19 cellular contexts compared by ENCODE assay signal in genomic region chr14:88452231-88452630, GRCh38.
DNase-seq lines count a peak whose midpoint lies in the region; ATAC-seq and TF ChIP-seq lines count a peak whose summit lies in the region.
"Had no signal": no experiment of that assay in that cellular context is flagged by ENCODE, and none has a peak within 500 bp of the region (broad histone marks: within the 10 kb centered on the region; RNA-seq: fewer than 3 reads in every experiment).

No MANE protein-coding gene starts in this region.

- TF ChIP-seq CTCF in BE2C (IDR thresholded peaks at IDR 0.05; ENCODE audit: low read depth, low read length) (peak; percentile 4; the same call in 1 of the 2 replicates), GM23338 (conservative IDR thresholded peaks at IDR 0.05; ENCODE audit: low read depth in 2 of 2) (peak; percentile 48 to 54), OCI-LY7 (conservative IDR thresholded peaks at IDR 0.05; ENCODE audit: low read length) (peak; percentile 42; the same call in 1 of the 2 replicates), foreskin keratinocyte (conservative IDR thresholded peaks at IDR 0.05) (peak; percentile 3), chondrocyte (IDR thresholded peaks at IDR 0.05) (no peak)

- CTCF ChIA-PET in OCI-LY7 (lab: Charles Lee; ENCODE audit: unreplicated experiment): no interaction called here

- peak; percentile 35 for DNase-seq in BE2C
- DNase-seq in GM23338 (ENCODE audit: low spot score): peak; percentile 47
- no peak for DNase-seq in OCI-LY7 (ENCODE audit: low spot score)
- no peak for DNase-seq in foreskin keratinocyte
- DNase-seq in SHP77 treated with DMSO at 0.1 percent for 48 hours (lab: John Stamatoyannopoulos, UW): no peak
- no peak for DNase-seq in chondrocyte (ENCODE audit: low spot score)
- no peak for DNase-seq in activated T-helper 1 cell treated with anti-CD3 and anti-CD28 coated beads, Interleukin-12 subunit alpha, Interleukin-12 subunit beta, Interleukin-2, Interleukin-4 antibody, amounts not matched to agents 30 ng/mL and 10 ng/mL and 1 ng/mL, durations not matched to agents 14 hours and 24 hours and 36 hours (ENCODE audit: low spot score)
- no peak for DNase-seq in DMS 273 (lab: John Stamatoyannopoulos, UW; ENCODE audit: unreplicated experiment)
- DNase-seq: COR-L47, GF-D8, Karpas-422, MG63, NCI-H1092, NCI-H1436 treated with DMSO at 0.1 percent for 48 hours, NCI-H2029, NCI-H345, NCI-H524 treated with DMSO at 0.1 percent for 48 hours, Right ventricle myocardium superior had no signal

- peaks cover 3% of the 10 kb centered on the region; the same call in 1 of the 3 replicates for H3K9me3 Mint-ChIP-seq in GM23338
- peaks cover 21% of the 10 kb centered on the region for H3K9me3 Mint-ChIP-seq in chondrocyte (ENCODE audit: low read depth)
- peaks cover 14% of the 10 kb centered on the region for H3K9me3 Mint-ChIP-seq in activated T-helper 1 cell treated with anti-CD3 and anti-CD28 coated beads, Interleukin-12 subunit alpha, Interleukin-12 subunit beta, Interleukin-2, Interleukin-4 antibody, amounts not matched to agents 30 ng/mL and 10 ng/mL and 1 ng/mL, durations not matched to agents 14 hours and 24 hours and 36 hours

- H3K36me3 Mint-ChIP-seq in GM23338 (ENCODE audit: low read depth): peaks cover 29% of the 10 kb centered on the region
- H3K36me3 Mint-ChIP-seq in chondrocyte (ENCODE audit: low read depth): peaks cover 42% of the 10 kb centered on the region
- peaks cover 2% of the 10 kb centered on the region for H3K36me3 Mint-ChIP-seq in activated T-helper 1 cell treated with anti-CD3 and anti-CD28 coated beads, Interleukin-12 subunit alpha, Interleukin-12 subunit beta, Interleukin-2, Interleukin-4 antibody, amounts not matched to agents 30 ng/mL and 10 ng/mL and 1 ng/mL, durations not matched to agents 14 hours and 24 hours and 36 hours (ENCODE audit: low read depth)

- no peak overlapping the region for H3K27ac Mint-ChIP-seq in GM23338
- no peak overlapping the region for H3K27ac Mint-ChIP-seq in chondrocyte (ENCODE audit: unreplicated experiment)
- H3K27ac Mint-ChIP-seq in activated T-helper 1 cell treated with anti-CD3 and anti-CD28 coated beads, Interleukin-12 subunit alpha, Interleukin-12 subunit beta, Interleukin-2, Interleukin-4 antibody, amounts not matched to agents 30 ng/mL and 10 ng/mL and 1 ng/mL, durations not matched to agents 14 hours and 24 hours and 36 hours: no peak overlapping the region

- H3K9me3 ChIP-seq in BE2C: no peaks in the 10 kb centered on the region
- H3K9me3 ChIP-seq in OCI-LY7 (ENCODE audit: low read length): no peaks in the 10 kb centered on the region
- H3K9me3 ChIP-seq: MG63 had no signal

- H3K9me2 ChIP-seq in GM23338 (ENCODE audit: insufficient read depth) (peaks cover 11% of the 10 kb centered on the region), OCI-LY7 (ENCODE audit: insufficient read depth, low read length) (no peaks in the 10 kb centered on the region; the same call in 1 of the 2 replicates)

- H3K4me1 ChIP-seq in BE2C: no peaks in the 10 kb centered on the region
- H3K4me1 ChIP-seq in GM23338 (ENCODE audit: insufficient read depth): no peaks in the 10 kb centered on the region
- H3K4me1 ChIP-seq in OCI-LY7 (ENCODE audit: insufficient read depth, low read length, poor library complexity, severe bottlenecking): no peaks in the 10 kb centered on the region
- no peaks in the 10 kb centered on the region for H3K4me1 ChIP-seq in foreskin keratinocyte

- no peaks in the 10 kb centered on the region for H3K27me3 ChIP-seq in BE2C
- no peaks in the 10 kb centered on the region for H3K27me3 ChIP-seq in GM23338 (ENCODE audit: insufficient read depth)
- no peaks in the 10 kb centered on the region for H3K27me3 ChIP-seq in foreskin keratinocyte
- H3K27me3 ChIP-seq: MG63 had no signal

- POLR2A ChIA-PET in OCI-LY7 (lab: Charles Lee): no interaction called here

- H3K27ac ChIP-seq in GM23338 (ENCODE audit: low read depth) (no peak overlapping the region), OCI-LY7 (ENCODE audit: low read depth, low read length, poor library complexity, severe bottlenecking) (no peak overlapping the region), foreskin keratinocyte (no peak overlapping the region)

- peaks cover 5% of the 10 kb centered on the region for H3K27me3 Mint-ChIP-seq in GM23338 (ENCODE audit: insufficient read depth, low read depth, poor library complexity)
- H3K27me3 Mint-ChIP-seq in chondrocyte (ENCODE audit: low read depth): no peaks in the 10 kb centered on the region
- no peaks in the 10 kb centered on the region for H3K27me3 Mint-ChIP-seq in activated T-helper 1 cell treated with anti-CD3 and anti-CD28 coated beads, Interleukin-12 subunit alpha, Interleukin-12 subunit beta, Interleukin-2, Interleukin-4 antibody, amounts not matched to agents 30 ng/mL and 10 ng/mL and 1 ng/mL, durations not matched to agents 14 hours and 24 hours and 36 hours (ENCODE audit: insufficient read depth)
- H3K27me3 Mint-ChIP-seq: IgD-negative memory B cell had no signal

- H4K20me1 ChIP-seq in GM23338 (replicated peaks; ENCODE audit: insufficient read depth) (no peaks in the 10 kb centered on the region), OCI-LY7 (ENCODE audit: insufficient read depth, low read length) (no peaks in the 10 kb centered on the region)

- BruUV-seq in OCI-LY7 (replicated peaks; lab: Mats Ljungman, UMichigan): no TSS peak

- H2AFZ ChIP-seq in GM23338: no peak overlapping the region
- no peak overlapping the region for H2AFZ ChIP-seq in OCI-LY7 (ENCODE audit: low read length)

- H3K36me3 ChIP-seq in BE2C (no peaks in the 10 kb centered on the region), GM23338 (ENCODE audit: insufficient read depth) (no peaks in the 10 kb centered on the region), OCI-LY7 (ENCODE audit: insufficient read depth, low read length) (no peaks in the 10 kb centered on the region)
- H3K36me3 ChIP-seq: MG63 had no signal

- intact Hi-C loops in OCI-LY7 (cut with micrococcal nuclease; ENCODE audit: unreplicated experiment): no loop called here
- intact Hi-C loops in activated T-helper 1 cell treated with anti-CD3 and anti-CD28 coated beads, Interleukin-12 subunit alpha, Interleukin-12 subunit beta, Interleukin-2, Interleukin-4 antibody, amounts not matched to agents 30 ng/mL and 10 ng/mL and 1 ng/mL, durations not matched to agents 14 hours and 24 hours and 36 hours (cut with micrococcal nuclease): no loop called here

- H3F3A ChIP-seq in GM23338 (replicated peaks; ENCODE audit: low read depth): no peaks in the 10 kb centered on the region

- H3K79me2 ChIP-seq in GM23338 (replicated peaks; ENCODE audit: insufficient read depth): no peaks in the 10 kb centered on the region
- no peaks in the 10 kb centered on the region for H3K79me2 ChIP-seq in OCI-LY7 (ENCODE audit: insufficient read depth, low read depth, low read length)

- H3K4me1 Mint-ChIP-seq in GM23338 (no peaks in the 10 kb centered on the region), chondrocyte (ENCODE audit: low read depth) (no peaks in the 10 kb centered on the region)
- H3K4me1 Mint-ChIP-seq in activated T-helper 1 cell treated with anti-CD3 and anti-CD28 coated beads, Interleukin-12 subunit alpha, Interleukin-12 subunit beta, Interleukin-2, Interleukin-4 antibody, amounts not matched to agents 30 ng/mL and 10 ng/mL and 1 ng/mL, durations not matched to agents 14 hours and 24 hours and 36 hours (ENCODE audit: low read depth): no peaks in the 10 kb centered on the region

- ATAC-seq in GM23338 (no peak), foreskin keratinocyte (no peak)

- H3K4me2 ChIP-seq in GM23338 (no peak overlapping the region), OCI-LY7 (ENCODE audit: low read length) (no peak overlapping the region)

- H3K4me3 ChIP-seq in BE2C (ENCODE audit: low read depth, low read length) (no peak overlapping the region), GM23338 (no peak overlapping the region), OCI-LY7 (ENCODE audit: low read depth, low read length, poor library complexity, severe bottlenecking) (no peak overlapping the region)
- H3K4me3 ChIP-seq: MG63 had no signal

- no peak overlapping the region for H3K4me3 Mint-ChIP-seq in GM23338
- H3K4me3 Mint-ChIP-seq in chondrocyte (ENCODE audit: unreplicated experiment): no peak overlapping the region
- no peak overlapping the region for H3K4me3 Mint-ChIP-seq in activated T-helper 1 cell treated with anti-CD3 and anti-CD28 coated beads, Interleukin-12 subunit alpha, Interleukin-12 subunit beta, Interleukin-2, Interleukin-4 antibody, amounts not matched to agents 30 ng/mL and 10 ng/mL and 1 ng/mL, durations not matched to agents 14 hours and 24 hours and 36 hours

TF ChIP-seq in GM23338, 12 proteins besides CTCF, POLR2A, EP300 and RAD21 (continues in another document):
- TF ChIP-seq JUNB (IDR thresholded peaks at IDR 0.05; ENCODE audit: unreplicated experiment) (no peak), POLR2AphosphoS5 (IDR thresholded peaks at IDR 0.05; ENCODE audit: low read depth) (no peak)

Comparison
In these comparisons a context has a peak if more than half of its experiments do, and no peak if none do; other contexts are left out.
1. DNase-seq: peak in BE2C (single experiment) and GM23338 (single experiment); none in OCI-LY7 (single experiment), foreskin keratinocyte (0 of 2), SHP77 treated with DMSO at 0.1 percent for 48 hours (single experiment), chondrocyte (single experiment), activated T-helper 1 cell treated with anti-CD3 and anti-CD28 coated beads, Interleukin-12 subunit alpha, Interleukin-12 subunit beta, Interleukin-2, Interleukin-4 antibody, amounts not matched to agents 30 ng/mL and 10 ng/mL and 1 ng/mL, durations not matched to agents 14 hours and 24 hours and 36 hours (single experiment) and DMS 273 (single experiment).